In the genomic region with DNA sequence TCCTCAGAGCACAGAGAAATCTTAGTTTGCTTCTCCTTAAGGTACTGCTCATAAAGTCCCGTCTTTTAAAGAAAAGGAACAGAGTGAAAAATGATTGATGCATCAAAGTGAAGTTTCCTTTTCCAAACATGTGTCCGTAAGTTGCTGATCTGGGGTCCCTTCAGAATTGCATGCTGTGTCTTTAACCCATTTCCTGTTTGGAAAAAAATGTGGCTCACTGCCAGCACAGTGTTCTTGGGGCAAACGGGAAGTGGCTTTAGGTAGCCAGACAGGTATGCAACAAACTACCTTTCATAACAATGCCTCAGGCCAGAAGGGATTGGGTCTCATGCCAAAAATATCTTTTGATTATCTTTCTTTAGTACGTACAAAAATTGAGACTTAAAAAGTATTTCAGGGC, we compare ENCODE assay signal across 12 cellular contexts. TPM values are rescaled to one million over a fixed set of nuclear protein-coding genes. Genes with fewer than 3 reads are reported as not detected.
A peak's percentile ranks its signal among the peaks of the same experiment; 100 is the strongest.
DNase-seq lines count a peak whose midpoint lies in the region; ATAC-seq and TF ChIP-seq lines count a peak whose summit lies in the region.
"Had no signal": no experiment of that assay in that cellular context is flagged by ENCODE, and none has a peak within 500 bp of the region (broad histone marks: within the 10 kb centered on the region; RNA-seq: fewer than 3 reads in every experiment).

No MANE protein-coding gene starts in this region.

- peaks cover 21% of the 10 kb centered on the region for H3K4me1 Mint-ChIP-seq in WTC11
- peaks cover 3 to 4% of the 10 kb centered on the region in 2 donors for H3K4me1 Mint-ChIP-seq in effector memory CD8-positive, alpha-beta T cell (ENCODE audit: low read depth in 2 of 2)

- ATAC-seq in WTC11, result peak; percentile 75
- no peak for ATAC-seq in effector memory CD8-positive, alpha-beta T cell (replicated peaks)
- no peak for ATAC-seq in HG02885 (IDR thresholded peaks at IDR 0.05; ENCODE audit: poor library complexity, unreplicated experiment)
- no peak for ATAC-seq in left cardiac atrium

- no peaks in the 10 kb centered on the region for H3K27me3 Mint-ChIP-seq in WTC11 (ENCODE audit: low read depth)
- peaks cover 11 to 30% of the 10 kb centered on the region in 2 donors for H3K27me3 Mint-ChIP-seq in effector memory CD8-positive, alpha-beta T cell

- no peak for TF ChIP-seq CTCF in WTC11 (IDR thresholded peaks at IDR 0.05)

- H3K9me3 Mint-ChIP-seq in WTC11, result peaks cover 20% of the 10 kb centered on the region
- H3K9me3 Mint-ChIP-seq in effector memory CD8-positive, alpha-beta T cell, result peaks cover 0 to 11% of the 10 kb centered on the region in 2 donors
- H3K9me3 Mint-ChIP-seq: activated T-cell treated with anti-CD3 and anti-CD28 coated beads, Interleukin-2, amount 50 U/mL, for 24 hours; dendritic cell treated with granulocyte-macrophage colony-stimulating factor and Interleukin-4, amounts not matched to agents 40 ng/mL and 50 ng/mL, for 4 days; T-helper 1 cell treated with Interleukin-12 subunit alpha and Interleukin-12 subunit beta and Interleukin-4 antibody, amounts not matched to agents 30 μg/mL and 1 μg/mL, for 36 hours had no signal

- H3K36me3 Mint-ChIP-seq in WTC11, result peaks cover 8% of the 10 kb centered on the region
- no peaks in the 10 kb centered on the region for H3K36me3 Mint-ChIP-seq in effector memory CD8-positive, alpha-beta T cell (ENCODE audit: insufficient read depth)

- intact Hi-C loops in left cardiac atrium (cut with DNase I), result no loop called here

- no peak overlapping the region for H3K4me3 Mint-ChIP-seq in WTC11
- no peak overlapping the region for H3K4me3 Mint-ChIP-seq in effector memory CD8-positive, alpha-beta T cell
- H3K4me3 Mint-ChIP-seq: activated T-cell treated with anti-CD3 and anti-CD28 coated beads, Interleukin-2, amount 50 U/mL, for 24 hours; dendritic cell treated with granulocyte-macrophage colony-stimulating factor and Interleukin-4, amounts not matched to agents 40 ng/mL and 50 ng/mL, for 4 days; T-helper 1 cell treated with Interleukin-12 subunit alpha and Interleukin-12 subunit beta and Interleukin-4 antibody, amounts not matched to agents 30 μg/mL and 1 μg/mL, for 36 hours had no signal

- CTCF ChIA-PET in WTC11 (lab: Charles Lee), result no interaction called here

- DNase-seq in COLO668 (lab: John Stamatoyannopoulos, UW; ENCODE audit: unreplicated experiment), result peak; percentile 25
- peak; percentile 81 for DNase-seq in HT1080 (ENCODE audit: low read depth)
- no peak for DNase-seq in WTC11 (ENCODE audit: low spot score)
- DNase-seq in left kidney (ENCODE audit: low read depth, low spot score), result peak; percentile 27
- no peak for DNase-seq in NCI-H446 treated with DMSO at 0.1 percent for 48 hours (lab: John Stamatoyannopoulos, UW)
- no peak for DNase-seq in effector memory CD8-positive, alpha-beta T cell
- no peak for DNase-seq in left cardiac atrium
- DNase-seq: activated T-cell treated with anti-CD3 and anti-CD28 coated beads, Interleukin-2, amount 50 U/mL, for 24 hours; ovary had no signal

- POLR2A ChIA-PET in WTC11 (lab: Charles Lee), result no interaction called here

- H3K27ac Mint-ChIP-seq in WTC11, result peak overlapping the region; percentile 72
- no peak overlapping the region for H3K27ac Mint-ChIP-seq in effector memory CD8-positive, alpha-beta T cell
- H3K27ac Mint-ChIP-seq: activated T-cell treated with anti-CD3 and anti-CD28 coated beads, Interleukin-2, amount 50 U/mL, for 24 hours; dendritic cell treated with granulocyte-macrophage colony-stimulating factor and Interleukin-4, amounts not matched to agents 40 ng/mL and 50 ng/mL, for 4 days; T-helper 1 cell treated with Interleukin-12 subunit alpha and Interleukin-12 subunit beta and Interleukin-4 antibody, amounts not matched to agents 30 μg/mL and 1 μg/mL, for 36 hours had no signal

TF ChIP-seq in WTC11, 78 proteins besides CTCF, POLR2A, EP300 and RAD21:
- TF ChIP-seq GABPB1 (CRISPR knock-in tag; IDR thresholded peaks at IDR 0.05) (no peak), ZNF317 (CRISPR knock-in tag; IDR thresholded peaks at IDR 0.05; ENCODE audit: borderline replicate concordance, low read depth) (no peak), SMAD3 (CRISPR knock-in tag; IDR thresholded peaks at IDR 0.05; ENCODE audit: borderline replicate concordance) (no peak), SP1 (CRISPR knock-in tag; conservative IDR thresholded peaks at IDR 0.05) (no peak)

RNA-seq across cellular contexts. Expression of gene TFAM, which starts 50.9 kb away (rescaled TPM):
- total RNA-seq in HT1080 (2014; rRNA removed; shearing (Covaris generic)), result 137 and 141 TPM in 2 replicates
- 45.6 and 54.9 TPM in 2 replicates for polyA plus RNA-seq in HT1080 (2015; cell fraction: cytosol; rRNA removed)
- 35.0 and 35.3 TPM in 2 replicates for polyA plus RNA-seq in HT1080 (2015; cell fraction: nucleus; rRNA removed)
- total RNA-seq in WTC11 (2021) (74.4 to 77.4 TPM (median 76.1 TPM) in 3 replicates), left cardiac atrium (10 to 100 TPM; 32.2 to 32.6 TPM)

Comparison
In these comparisons a context has a peak if more than half of its experiments do, and no peak if none do; other contexts are left out.
1. DNase-seq: peak in COLO668 (single experiment), HT1080 (single experiment) and left kidney (single experiment); none in WTC11 (single experiment), NCI-H446 treated with DMSO at 0.1 percent for 48 hours (single experiment), effector memory CD8-positive, alpha-beta T cell (0 of 3) and left cardiac atrium (single experiment).